10 cellular contexts compared by ENCODE assay signal in genomic region chr15:52095597-52096262, GRCh38. TPM values are rescaled to one million over a fixed set of nuclear protein-coding genes. Genes with fewer than 3 reads are reported as not detected.
A peak's percentile ranks its signal among the peaks of the same experiment; 100 is the strongest.
DNase-seq lines count a peak whose midpoint lies in the region; ATAC-seq and TF ChIP-seq lines count a peak whose summit lies in the region.
"Had no signal": no experiment of that assay in that cellular context is flagged by ENCODE, and none has a peak within 500 bp of the region (broad histone marks: within the 10 kb centered on the region; RNA-seq: fewer than 3 reads in every experiment).

No MANE protein-coding gene starts in this region.

- POLR2A ChIA-PET in CD8-positive, alpha-beta T cell (lab: Charles Lee): no interaction called here

- H3K27me3 Mint-ChIP-seq in CD8-positive, alpha-beta T cell (ENCODE audit: low read depth): no peaks in the 10 kb centered on the region

- H3K4me1 ChIP-seq in adipocyte (ENCODE audit: control insufficient read depth, insufficient read depth, low read length) (peaks cover 46% of the 10 kb centered on the region), smooth muscle cell (ENCODE audit: low read depth) (no peaks in the 10 kb centered on the region)
- H3K4me1 ChIP-seq in CD8-positive, alpha-beta T cell (ENCODE audit: insufficient read depth, low read length): no peaks in the 10 kb centered on the region
- H3K4me1 ChIP-seq: neural progenitor cell had no signal

- H3K27ac ChIP-seq in smooth muscle cell (ENCODE audit: low read depth): peak overlapping the region; percentile 45
- H3K27ac ChIP-seq in CD8-positive, alpha-beta T cell (ENCODE audit: low read depth, low read length): no peak overlapping the region
- H3K27ac ChIP-seq: neural progenitor cell had no signal

- DNase-seq in HS-5 (ENCODE audit: low read depth): peak; percentile 95
- peak; percentile 93 for DNase-seq in adipocyte (ENCODE audit: low read depth)
- DNase-seq in fibroblast of villous mesenchyme (ENCODE audit: low read depth): peak; percentile 99
- DNase-seq in smooth muscle cell (lab: John Stamatoyannopoulos, UW; ENCODE audit: unreplicated experiment): no peak
- no peak for DNase-seq in ureter (ENCODE audit: low spot score)
- DNase-seq in NCI-H1105 (lab: John Stamatoyannopoulos, UW): no peak
- no peak for DNase-seq in CD8-positive, alpha-beta T cell

- no peak overlapping the region for H2AFZ ChIP-seq in smooth muscle cell (ENCODE audit: low read depth)
- H2AFZ ChIP-seq: neural progenitor cell had no signal

- CTCF ChIA-PET in CD8-positive, alpha-beta T cell (lab: Charles Lee): no interaction called here

- H3K36me3 Mint-ChIP-seq in CD8-positive, alpha-beta T cell: no peaks in the 10 kb centered on the region
- H3K36me3 Mint-ChIP-seq: neural progenitor cell had no signal

- ATAC-seq in GM18511 (IDR thresholded peaks at IDR 0.05; ENCODE audit: unreplicated experiment): no peak
- no peak for ATAC-seq in CD8-positive, alpha-beta T cell

- TF ChIP-seq CTCF in fibroblast of villous mesenchyme (IDR thresholded peaks at IDR 0.05; ENCODE audit: insufficient read depth, low read depth, low read length) (no peak), smooth muscle cell (IDR thresholded peaks at IDR 0.05; ENCODE audit: borderline replicate concordance, insufficient read depth, poor library complexity, severe bottlenecking) (no peak)
- TF ChIP-seq CTCF in CD8-positive, alpha-beta T cell (IDR thresholded peaks at IDR 0.05): no peak

- H3K27ac Mint-ChIP-seq in CD8-positive, alpha-beta T cell: no peak overlapping the region
- H3K27ac Mint-ChIP-seq: neural progenitor cell had no signal

- H3F3A ChIP-seq in smooth muscle cell (ENCODE audit: low read depth): no peaks in the 10 kb centered on the region

- peaks cover under 1% of the 10 kb centered on the region for H3K9me3 Mint-ChIP-seq in CD8-positive, alpha-beta T cell
- H3K9me3 Mint-ChIP-seq: central memory CD8-positive, alpha-beta T cell had no signal

- H3K4me3 ChIP-seq in adipocyte (ENCODE audit: low read length): no peak overlapping the region
- no peak overlapping the region for H3K4me3 ChIP-seq in fibroblast of villous mesenchyme (ENCODE audit: low read depth, low read length)
- no peak overlapping the region for H3K4me3 ChIP-seq in smooth muscle cell
- H3K4me3 ChIP-seq in CD8-positive, alpha-beta T cell (ENCODE audit: low read depth, low read length): no peak overlapping the region
- H3K4me3 ChIP-seq: neural progenitor cell had no signal

- H3K79me2 ChIP-seq in smooth muscle cell (ENCODE audit: low read depth): no peaks in the 10 kb centered on the region

- WGBS in smooth muscle cell (ENCODE audit: low lambda C conversion rate): 48% methylated on average over 4 of the region's 4 CpGs

- H3K4me3 Mint-ChIP-seq in CD8-positive, alpha-beta T cell: no peak overlapping the region
- H3K4me3 Mint-ChIP-seq: central memory CD8-positive, alpha-beta T cell; neural progenitor cell had no signal

- H3K9me3 ChIP-seq in adipocyte (ENCODE audit: control insufficient read depth, low read length) (no peaks in the 10 kb centered on the region), smooth muscle cell (replicated peaks; ENCODE audit: low read depth) (no peaks in the 10 kb centered on the region)
- H3K9me3 ChIP-seq in CD8-positive, alpha-beta T cell (ENCODE audit: low read length): no peaks in the 10 kb centered on the region

- H3K27me3 ChIP-seq in adipocyte (replicated peaks; ENCODE audit: control insufficient read depth, insufficient read depth, low read length) (no peaks in the 10 kb centered on the region), smooth muscle cell (ENCODE audit: low read depth) (no peaks in the 10 kb centered on the region)
- no peaks in the 10 kb centered on the region for H3K27me3 ChIP-seq in CD8-positive, alpha-beta T cell (ENCODE audit: insufficient read depth, low read length)
- H3K27me3 ChIP-seq: neural progenitor cell had no signal

- H3K4me2 ChIP-seq in smooth muscle cell: no peak overlapping the region
- H3K4me2 ChIP-seq: neural progenitor cell had no signal

- no peaks in the 10 kb centered on the region for H3K36me3 ChIP-seq in adipocyte (ENCODE audit: control insufficient read depth, insufficient read depth, low read length, severe bottlenecking)
- no peaks in the 10 kb centered on the region for H3K36me3 ChIP-seq in smooth muscle cell (ENCODE audit: low read depth)
- H3K36me3 ChIP-seq in CD8-positive, alpha-beta T cell (ENCODE audit: insufficient read depth, low read length): no peaks in the 10 kb centered on the region
- H3K36me3 ChIP-seq: neural progenitor cell had no signal

- intact Hi-C loops in CD8-positive, alpha-beta T cell (cut with DNase I, micrococcal nuclease): no loop called here

- H4K20me1 ChIP-seq in smooth muscle cell (ENCODE audit: low read depth): no peaks in the 10 kb centered on the region

- H3K4me1 Mint-ChIP-seq in CD8-positive, alpha-beta T cell (ENCODE audit: low read depth): no peaks in the 10 kb centered on the region
- H3K4me1 Mint-ChIP-seq: central memory CD8-positive, alpha-beta T cell; neural progenitor cell had no signal

- H3K9ac ChIP-seq in adipocyte (ENCODE audit: low read length): peak overlapping the region; percentile 22
- no peak overlapping the region for H3K9ac ChIP-seq in smooth muscle cell (ENCODE audit: low read depth)
- H3K9ac ChIP-seq: neural progenitor cell had no signal

RNA-seq across cellular contexts. Expression of gene BCL2L10, which starts 16.8 kb away (rescaled TPM):
- total RNA-seq in fibroblast of villous mesenchyme: 0.64 and 3.5 TPM in 2 replicates
- total RNA-seq in smooth muscle cell: 0.31 TPM in 1 of 2 replicates, not detected in the other
- polyA plus RNA-seq in smooth muscle cell: not detected in 2 replicates
- 2.5 TPM for total RNA-seq in ureter
- under 1 TPM; 0.24 to 0.44 TPM for total RNA-seq in CD8-positive, alpha-beta T cell

Comparison
In these comparisons a context has a peak if more than half of its experiments do, and no peak if none do; other contexts are left out.
1. DNase-seq: peak in HS-5 (single experiment), adipocyte (single experiment) and fibroblast of villous mesenchyme (single experiment); none in smooth muscle cell (single experiment), ureter (single experiment), NCI-H1105 (single experiment) and CD8-positive, alpha-beta T cell (0 of 7).